Comparison of ENCODE assay signal across 8 cellular contexts in the genomic region with DNA sequence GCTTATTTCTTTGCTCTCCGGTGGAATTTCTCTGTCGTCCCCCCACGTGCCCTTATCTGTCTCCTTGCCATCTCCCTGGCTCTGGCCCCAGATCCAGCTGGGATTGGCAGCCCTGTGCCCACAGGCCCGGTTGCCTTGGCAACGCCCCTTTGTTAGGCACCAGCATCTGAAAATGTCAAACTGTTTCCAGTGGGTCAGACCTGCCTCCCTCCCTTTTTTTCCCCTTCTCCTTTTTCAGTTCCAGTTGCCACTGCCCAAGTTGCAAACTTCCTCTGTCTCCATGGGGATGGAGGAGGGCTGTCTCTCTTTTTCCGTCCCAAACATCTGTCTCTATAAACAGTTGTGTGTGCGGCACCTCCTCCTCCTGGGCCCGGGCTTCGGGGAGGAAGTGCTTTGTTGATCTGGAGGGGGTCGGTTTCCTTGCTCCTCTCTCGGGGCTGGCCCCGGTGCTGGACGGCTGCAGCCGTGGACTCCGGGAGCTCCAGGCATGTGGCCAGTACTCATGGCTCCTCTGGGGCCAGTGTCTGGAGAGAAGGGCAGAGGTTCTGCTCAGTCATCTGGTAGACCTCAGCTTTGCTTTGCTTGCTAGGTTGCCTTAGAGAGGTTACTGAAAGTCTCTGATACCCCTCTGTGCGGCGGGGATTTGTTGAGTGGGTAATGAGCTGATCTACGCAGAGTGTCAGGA. TPM values are rescaled to one million over a fixed set of nuclear protein-coding genes. Genes with fewer than 3 reads are reported as not detected.
DNase-seq lines count a peak whose midpoint lies in the region; ATAC-seq, FAIRE-seq and TF ChIP-seq lines count a peak whose summit lies in the region.

No MANE protein-coding gene starts in this region.

- H2AFZ ChIP-seq in PC-3 (ENCODE audit: low read length) = no peak overlapping the region
- H2AFZ ChIP-seq in HepG2 (ENCODE audit: low read length) = no peak overlapping the region

- H3K9me3 ChIP-seq in PC-3 (ENCODE audit: low read length) (no peaks in the 10 kb centered on the region), HepG2 (ENCODE audit: low read length) (no peaks in the 10 kb centered on the region), stomach smooth muscle (ENCODE audit: control insufficient read depth in 2 of 2, low read length in 2 of 2) (no peaks in the 10 kb centered on the region)

- TF ChIP-seq CTCF in PC-3 (conservative IDR thresholded peaks at IDR 0.05; ENCODE audit: low read depth, low read length) (no peak), choroid plexus epithelial cell (conservative IDR thresholded peaks at IDR 0.05; ENCODE audit: low read depth, low read length) (no peak), HepG2 (CRISPR knock-in tag; IDR thresholded peaks at IDR 0.05) (no peak)

- H3K9ac ChIP-seq in PC-3 (ENCODE audit: low read length) (no peak overlapping the region), HepG2 (ENCODE audit: insufficient read depth, low read depth, low read length) (no peak overlapping the region), stomach smooth muscle (ENCODE audit: low read length in 2 of 2) (peak overlapping the region; percentile 30 to 58)

- in situ Hi-C loops in HepG2 (cut with HindIII; ENCODE audit: extremely low pct_ligation_motif_present, low pct_unique_long_range_greater_than_20kb) = no loop called here

- no peak overlapping the region for H3K27ac Mint-ChIP-seq in activated CD8-positive, alpha-beta memory T cell treated with anti-CD3 and anti-CD28 coated beads, Interleukin-2, amount 10 ng/mL, durations not matched to agents 7 days and 5 days

- DNase-seq in activated CD8-positive, alpha-beta memory T cell treated with anti-CD3 and anti-CD28 coated beads, Interleukin-2, amount 10 ng/mL, durations not matched to agents 7 days and 5 days = no peak
- DNase-seq in activated CD8-positive, alpha-beta memory T cell treated with anti-CD3 and anti-CD28 coated beads, Interleukin-2, amount 50 U/mL, for 48 hours = no peak
- DNase-seq in PC-3 (no peak), choroid plexus epithelial cell (ENCODE audit: low read depth) (peak; percentile 95), HepG2 (ENCODE audit: low spot score) (no peak), NCI-H1105 treated with DMSO at 0.1 percent for 48 hours (lab: John Stamatoyannopoulos, UW) (no peak)

- H3K4me3 ChIP-seq in PC-3 (ENCODE audit: low read length) (no peak overlapping the region), choroid plexus epithelial cell (ENCODE audit: low read depth, low read length) (no peak overlapping the region), HepG2 (replicated peaks in 1 of 3; ENCODE audit: insufficient read depth in 1 of 3, low read depth in 2 of 3, low read length in 3 of 3) (no peak overlapping the region), stomach smooth muscle (ENCODE audit: low read length in 2 of 2) (peak overlapping the region in 1 of 2 donors; percentile 54)

- H3K27ac ChIP-seq in PC-3 (ENCODE audit: low read length) = no peak overlapping the region
- H3K27ac ChIP-seq in HepG2 (ENCODE audit: extremely low read length, insufficient read depth, low read length) = no peak overlapping the region
- H3K27ac ChIP-seq in stomach smooth muscle (ENCODE audit: low read length) = peak overlapping the region; percentile 90

- H4K20me1 ChIP-seq in PC-3 (ENCODE audit: low read length) (no peaks in the 10 kb centered on the region), HepG2 (ENCODE audit: insufficient read depth, low read length) (no peaks in the 10 kb centered on the region)

- no peak overlapping the region for H3K4me3 Mint-ChIP-seq in activated CD8-positive, alpha-beta memory T cell treated with anti-CD3 and anti-CD28 coated beads, Interleukin-2, amount 10 ng/mL, durations not matched to agents 7 days and 5 days

- ATAC-seq in activated CD8-positive, alpha-beta memory T cell treated with anti-CD3 and anti-CD28 coated beads, Interleukin-2, amount 10 ng/mL, durations not matched to agents 7 days and 5 days = peak; percentile 16
- ATAC-seq in PC-3 = peak; percentile 12
- ATAC-seq in HepG2 = peak; percentile 49
- no peak for ATAC-seq in GM18520 (IDR thresholded peaks at IDR 0.05; ENCODE audit: unreplicated experiment)

- no peak for FAIRE-seq in HepG2 (lab: Jason Lieb, UNC)

- H3F3A ChIP-seq in PC-3 (ENCODE audit: low read length, unreplicated experiment) = no peaks in the 10 kb centered on the region

- no peak for TF ChIP-seq EP300 in HepG2 (IDR thresholded peaks at IDR 0.05; ENCODE audit: low read depth in 2 of 2, low read length in 2 of 2)
- TF ChIP-seq EP300 in HepG2 (CRISPR knock-in tag; IDR thresholded peaks at IDR 0.05; ENCODE audit: borderline replicate concordance) = no peak

- peaks cover 18% of the 10 kb centered on the region for H3K4me1 Mint-ChIP-seq in activated CD8-positive, alpha-beta memory T cell treated with anti-CD3 and anti-CD28 coated beads, Interleukin-2, amount 10 ng/mL, durations not matched to agents 7 days and 5 days

- intact Hi-C loops in PC-3 (cut with micrococcal nuclease) = no loop called here
- intact Hi-C loops in HepG2 (cut with micrococcal nuclease; ENCODE audit: unreplicated experiment) = no loop called here

- POLR2A ChIA-PET in PC-3 (lab: Charles Lee; ENCODE audit: unreplicated experiment) (interaction anchor here (0.6 kb wide), 1 partner anchor 10 kb away, joined by 5 read pairs; no protein-coding TSS in a partner anchor), HepG2 (lab: Yijun Ruan, JAX) (no interaction called here)

- no peak for TF ChIP-seq POLR2A in HepG2 (IDR thresholded peaks at IDR 0.05; ENCODE audit: insufficient read depth in 1 of 2, low read depth in 2 of 2, low read length in 2 of 2)

- H3K27me3 ChIP-seq in PC-3 (ENCODE audit: low read length) = no peaks in the 10 kb centered on the region
- H3K27me3 ChIP-seq in HepG2 (ENCODE audit: control insufficient read depth in 1 of 2, insufficient read depth in 2 of 2, low read length in 2 of 2) = peaks cover 7 to 71% of the 10 kb centered on the region in 2 experiments
- no peaks in the 10 kb centered on the region for H3K27me3 ChIP-seq in stomach smooth muscle (ENCODE audit: control insufficient read depth in 1 of 2, insufficient read depth in 2 of 2, low read length in 2 of 2)

- BruUV-seq in PC-3 (replicated peaks; lab: Mats Ljungman, UMichigan) (no TSS peak), HepG2 (replicated peaks; lab: Mats Ljungman, UMichigan) (no TSS peak)

- no peaks in the 10 kb centered on the region for H3K36me3 Mint-ChIP-seq in activated CD8-positive, alpha-beta memory T cell treated with anti-CD3 and anti-CD28 coated beads, Interleukin-2, amount 10 ng/mL, durations not matched to agents 7 days and 5 days

- no peak for TF ChIP-seq RAD21 in HepG2 (CRISPR knock-in tag; IDR thresholded peaks at IDR 0.05)

- H3K4me1 ChIP-seq in PC-3 (ENCODE audit: insufficient read depth, low read length) (peaks cover 10% of the 10 kb centered on the region), HepG2 (ENCODE audit: insufficient read depth, low read length) (peaks cover 17% of the 10 kb centered on the region), stomach smooth muscle (ENCODE audit: control insufficient read depth, insufficient read depth, low read length) (peaks cover 34% of the 10 kb centered on the region)

- WGBS in HepG2 (ENCODE audit: low lambda C conversion rate) = 23% methylated on average over 18 of the region's 18 CpGs

- H3K36me3 ChIP-seq in PC-3 (ENCODE audit: low read depth, low read length) (no peaks in the 10 kb centered on the region), HepG2 (replicated peaks in 1 of 2; ENCODE audit: control insufficient read depth in 1 of 2, insufficient read depth in 2 of 2, low read length in 2 of 2) (no peaks in the 10 kb centered on the region), stomach smooth muscle (ENCODE audit: control insufficient read depth in 2 of 2, insufficient read depth in 2 of 2, low read length in 2 of 2) (no peaks in the 10 kb centered on the region)

- no peaks in the 10 kb centered on the region for H3K9me2 ChIP-seq in PC-3 (replicated peaks; ENCODE audit: low read length)

- no peak overlapping the region for H3K4me2 ChIP-seq in PC-3 (ENCODE audit: low read length)
- no peak overlapping the region for H3K4me2 ChIP-seq in HepG2 (ENCODE audit: low read depth, low read length)

- no peaks in the 10 kb centered on the region for H3K9me3 Mint-ChIP-seq in activated CD8-positive, alpha-beta memory T cell treated with anti-CD3 and anti-CD28 coated beads, Interleukin-2, amount 10 ng/mL, durations not matched to agents 7 days and 5 days (ENCODE audit: low read depth)

- peaks cover 9% of the 10 kb centered on the region for H3K27me3 Mint-ChIP-seq in activated CD8-positive, alpha-beta memory T cell treated with anti-CD3 and anti-CD28 coated beads, Interleukin-2, amount 10 ng/mL, durations not matched to agents 7 days and 5 days

- CTCF ChIA-PET in activated CD8-positive, alpha-beta memory T cell treated with anti-CD3 and anti-CD28 coated beads, Interleukin-2, amount 10 ng/mL, durations not matched to agents 7 days and 5 days (lab: Charles Lee) = interaction anchor here (1.1 to 1.6 kb wide), 3 partner anchors 19 to 36 kb away, joined by 3 read pairs; no protein-coding TSS in a partner anchor
- CTCF ChIA-PET in PC-3 (lab: Charles Lee) (no interaction called here), HepG2 (lab: Yijun Ruan, JAX; ENCODE audit: low intra/inter-chr PET ratio, low total read pairs) (no interaction called here)

- H3K79me2 ChIP-seq in PC-3 (ENCODE audit: low read length) (no peaks in the 10 kb centered on the region), HepG2 (ENCODE audit: insufficient read depth, low read length) (no peaks in the 10 kb centered on the region)

RNA-seq across cellular contexts. Expression of a gene that starts 35.3 kb away (rescaled TPM):
- 10 to 100 TPM in 1 of 2 experiments, 1 to 10 TPM in 1; 9.9 to 21.3 TPM for total RNA-seq in activated CD8-positive, alpha-beta memory T cell treated with anti-CD3 and anti-CD28 coated beads, Interleukin-2, amount 10 ng/mL, durations not matched to agents 7 days and 5 days
- total RNA-seq in PC-3 (2014; rRNA removed) (103 and 125 TPM in 2 replicates), HepG2 (2016; rRNA removed; fragmentation: Illumina TruSeq; extraction: Trizol) (0.66 and 0.77 TPM in 2 replicates)
- 0.30 and 0.35 TPM in 2 replicates for total RNA-seq in HepG2 (2016; cell fraction: cytosol; rRNA removed; fragmentation: Illumina TruSeq; extraction: Trizol; ENCODE audit: low read depth)
- total RNA-seq in HepG2 (2016; cell fraction: insoluble cytoplasmic fraction; rRNA removed; fragmentation: Illumina TruSeq; extraction: Trizol) = 0.59 and 0.95 TPM in 2 replicates
- 0.83 and 0.93 TPM in 2 replicates for total RNA-seq in HepG2 (2016; cell fraction: membrane; rRNA removed; fragmentation: Illumina TruSeq; extraction: Trizol)
- total RNA-seq in HepG2 (2016; cell fraction: nucleus; rRNA removed; fragmentation: Illumina TruSeq; extraction: Trizol) = 0.66 and 1.2 TPM in 2 replicates
- polyA plus RNA-seq in HepG2 (2011; rRNA removed) = 2.4 and 3.2 TPM in 2 replicates
- 2.4 and 2.6 TPM in 2 replicates for polyA plus RNA-seq in HepG2 (2011; cell fraction: cytosol; rRNA removed)
- polyA plus RNA-seq in HepG2 (2011; cell fraction: nucleus; rRNA removed) = 4.1 and 5.9 TPM in 2 replicates
- 0.94 and 3.5 TPM in 2 replicates for polyA plus RNA-seq in HepG2 (2012)
- polyA plus RNA-seq in HepG2 (2016; cell fraction: cytosol; fragmentation: Illumina TruSeq; extraction: Trizol; ENCODE audit: low read depth) = 0.05 and 0.10 TPM in 2 replicates
- polyA plus RNA-seq in HepG2 (2016; cell fraction: insoluble cytoplasmic fraction; fragmentation: Illumina TruSeq; extraction: Trizol; ENCODE audit: low read depth) = 0.32 and 0.52 TPM in 2 replicates
- polyA plus RNA-seq in HepG2 (2016; cell fraction: membrane; fragmentation: Illumina TruSeq; extraction: Trizol; ENCODE audit: low read depth) = 0.27 and 0.28 TPM in 2 replicates
- 1.1 and 1.3 TPM in 2 replicates for polyA plus RNA-seq in HepG2 (2016; cell fraction: nucleus; fragmentation: Illumina TruSeq; extraction: Trizol; ENCODE audit: insufficient read depth, low read depth)
- 11.0 and 18.7 TPM in 2 replicates for polyA minus RNA-seq in HepG2 (2011; rRNA and poly(A)+ RNA removed; ENCODE audit: low replicate concordance)
- polyA minus RNA-seq in HepG2 (2011; cell fraction: cytosol; rRNA and poly(A)+ RNA removed) = 6.9 and 7.9 TPM in 2 replicates
- 3.5 and 5.2 TPM in 2 replicates for polyA minus RNA-seq in HepG2 (2011; cell fraction: nucleus; rRNA and poly(A)+ RNA removed)

RNA-seq across cellular contexts. Expression of a gene that starts 53.9 kb away (rescaled TPM):
- 10 to 100 TPM; 52.2 to 70.2 TPM for total RNA-seq in activated CD8-positive, alpha-beta memory T cell treated with anti-CD3 and anti-CD28 coated beads, Interleukin-2, amount 10 ng/mL, durations not matched to agents 7 days and 5 days
- total RNA-seq in PC-3 (2014; rRNA removed) (40.6 and 47.0 TPM in 2 replicates), HepG2 (2016; rRNA removed; fragmentation: Illumina TruSeq; extraction: Trizol) (18.8 and 25.9 TPM in 2 replicates)
- 10.8 and 10.9 TPM in 2 replicates for total RNA-seq in HepG2 (2016; cell fraction: cytosol; rRNA removed; fragmentation: Illumina TruSeq; extraction: Trizol; ENCODE audit: low read depth)
- 14.8 and 27.5 TPM in 2 replicates for total RNA-seq in HepG2 (2016; cell fraction: insoluble cytoplasmic fraction; rRNA removed; fragmentation: Illumina TruSeq; extraction: Trizol)
- total RNA-seq in HepG2 (2016; cell fraction: membrane; rRNA removed; fragmentation: Illumina TruSeq; extraction: Trizol) = 11.3 and 11.9 TPM in 2 replicates
- 27.4 and 30.7 TPM in 2 replicates for total RNA-seq in HepG2 (2016; cell fraction: nucleus; rRNA removed; fragmentation: Illumina TruSeq; extraction: Trizol)
- 31.5 and 42.3 TPM in 2 replicates for polyA plus RNA-seq in HepG2 (2011; rRNA removed)
- 30.6 and 33.0 TPM in 2 replicates for polyA plus RNA-seq in HepG2 (2011; cell fraction: cytosol; rRNA removed)
- polyA plus RNA-seq in HepG2 (2011; cell fraction: nucleus; rRNA removed) = 151 and 153 TPM in 2 replicates
- 18.3 and 27.7 TPM in 2 replicates for polyA plus RNA-seq in HepG2 (2012)
- polyA plus RNA-seq in HepG2 (2016; cell fraction: cytosol; fragmentation: Illumina TruSeq; extraction: Trizol; ENCODE audit: low read depth) = 2.9 and 3.9 TPM in 2 replicates
- 12.8 and 16.5 TPM in 2 replicates for polyA plus RNA-seq in HepG2 (2016; cell fraction: insoluble cytoplasmic fraction; fragmentation: Illumina TruSeq; extraction: Trizol; ENCODE audit: low read depth)
- polyA plus RNA-seq in HepG2 (2016; cell fraction: membrane; fragmentation: Illumina TruSeq; extraction: Trizol; ENCODE audit: low read depth) = 6.1 and 6.7 TPM in 2 replicates
- polyA plus RNA-seq in HepG2 (2016; cell fraction: nucleus; fragmentation: Illumina TruSeq; extraction: Trizol; ENCODE audit: insufficient read depth, low read depth) = 50.4 and 56.8 TPM in 2 replicates
- 49.2 and 54.3 TPM in 2 replicates for polyA minus RNA-seq in HepG2 (2011; rRNA and poly(A)+ RNA removed; ENCODE audit: low replicate concordance)
- polyA minus RNA-seq in HepG2 (2011; cell fraction: cytosol; rRNA and poly(A)+ RNA removed) = 13.6 and 15.2 TPM in 2 replicates
- 58.3 and 63.7 TPM in 2 replicates for polyA minus RNA-seq in HepG2 (2011; cell fraction: nucleus; rRNA and poly(A)+ RNA removed)

Comparison
In these comparisons a context has a peak if more than half of its experiments do, and no peak if none do; other contexts are left out.
1. H3K9ac ChIP-seq: peak in stomach smooth muscle (2 of 2); none in PC-3 (single experiment) and HepG2 (single experiment).